ENCODE assay signal across 13 cellular contexts in genomic region chr6:89347825-89348224, GRCh38. TPM values are rescaled to one million over a fixed set of nuclear protein-coding genes. Genes with fewer than 3 reads are reported as not detected.
DNase-seq lines count a peak whose midpoint lies in the region; ATAC-seq lines count a peak whose summit lies in the region.
"Had no signal": no experiment of that assay in that cellular context is flagged by ENCODE, and none has a peak within 500 bp of the region (broad histone marks: within the 10 kb centered on the region; RNA-seq: fewer than 3 reads in every experiment).

No MANE protein-coding gene starts in this region.

- DNase-seq in amniotic epithelial cell (ENCODE audit: low read depth): peak; percentile 52
- peak; percentile 69 for DNase-seq in kidney tubule cell (ENCODE audit: low spot score)
- no peak for DNase-seq in SK-N-DZ (ENCODE audit: low spot score)
- no peak for DNase-seq in NCI-H2171 (lab: John Stamatoyannopoulos, UW)
- DNase-seq: natural killer cell; NCI-H1092; stimulated activated CD4-positive, alpha-beta T cell treated with anti-CD3 and anti-CD28 coated beads, Interleukin-4, amount 100 ng/mL, for 4 hours; upper lobe of left lung had no signal

- no peaks in the 10 kb centered on the region for H3K27me3 ChIP-seq in BLaER1 treated with 17β-estradiol and CSF1 and Interleukin-3, amounts not matched to agents 10 nM and 100 nM
- H3K27me3 ChIP-seq in HUES6 (ENCODE audit: control insufficient read depth, insufficient read depth, low read length): peaks cover 5% of the 10 kb centered on the region; the same call in 1 of the 2 replicates
- H3K27me3 ChIP-seq: gastroesophageal sphincter, upper lobe of left lung had no signal

- H3K9me3 ChIP-seq in BLaER1 treated with 17β-estradiol and CSF1 and Interleukin-3, amounts not matched to agents 10 nM and 100 nM (replicated peaks in 1 of 11): no peaks in the 10 kb centered on the region
- no peaks in the 10 kb centered on the region for H3K9me3 ChIP-seq in HUES6 (ENCODE audit: control insufficient read depth, insufficient read depth, low read depth, low read length)
- H3K9me3 ChIP-seq: gastroesophageal sphincter, upper lobe of left lung had no signal

- H4K20me1 ChIP-seq in BLaER1 treated with 17β-estradiol and CSF1 and Interleukin-3, amounts not matched to agents 10 nM and 100 nM: peaks cover 32 to 74% (median 58%) of the 10 kb centered on the region in 11 experiments; a peak in 20 of 22 replicates

- ATAC-seq in GM21381 (IDR thresholded peaks at IDR 0.05; ENCODE audit: unreplicated experiment): no peak
- no peak for ATAC-seq in HG03135 (IDR thresholded peaks at IDR 0.05; ENCODE audit: unreplicated experiment)
- ATAC-seq: gastroesophageal sphincter, natural killer cell had no signal

- peak overlapping the region in 6 of 10 experiments; percentile 16 to 86 (median 59); a peak in 9 of 20 replicates for H3K4me3 ChIP-seq in BLaER1 treated with 17β-estradiol and CSF1 and Interleukin-3, amounts not matched to agents 10 nM and 100 nM
- H3K4me3 ChIP-seq in HUES6 (ENCODE audit: low read depth, low read length): no peak overlapping the region; the same call in 1 of the 2 replicates
- H3K4me3 ChIP-seq: gastroesophageal sphincter, upper lobe of left lung had no signal

- peaks cover 40 to 61% (median 49%) of the 10 kb centered on the region in 10 experiments for H3K4me1 ChIP-seq in BLaER1 treated with 17β-estradiol and CSF1 and Interleukin-3, amounts not matched to agents 10 nM and 100 nM
- H3K4me1 ChIP-seq in HUES6 (ENCODE audit: control insufficient read depth, insufficient read depth, low read length): peaks cover 39% of the 10 kb centered on the region

- peak overlapping the region; percentile 42 to 100 (median 99); a peak in 21 of 22 replicates for H3K27ac ChIP-seq in BLaER1 treated with 17β-estradiol and CSF1 and Interleukin-3, amounts not matched to agents 10 nM and 100 nM
- peak overlapping the region; percentile 58; the same call in 1 of the 2 replicates for H3K27ac ChIP-seq in HUES6 (ENCODE audit: low read depth, low read length)
- H3K27ac ChIP-seq: gastroesophageal sphincter had no signal

- peak overlapping the region in 10 of 11 experiments; percentile 30 to 99 (median 66); a peak in 14 of 22 replicates for H3K9ac ChIP-seq in BLaER1 treated with 17β-estradiol and CSF1 and Interleukin-3, amounts not matched to agents 10 nM and 100 nM
- peak overlapping the region; percentile 30 for H3K9ac ChIP-seq in HUES6 (ENCODE audit: low read length)

- H3K36me3 ChIP-seq in BLaER1 treated with 17β-estradiol and CSF1 and Interleukin-3, amounts not matched to agents 10 nM and 100 nM: peaks cover 0 to 56% (median 18%) of the 10 kb centered on the region in 11 experiments; a peak in 10 of 22 replicates
- H3K36me3 ChIP-seq in HUES6 (ENCODE audit: control insufficient read depth, insufficient read depth, low read length): no peaks in the 10 kb centered on the region
- H3K36me3 ChIP-seq: gastroesophageal sphincter had no signal

- peak overlapping the region; percentile 74 to 92 (median 87) for H3K4me2 ChIP-seq in BLaER1 treated with 17β-estradiol and CSF1 and Interleukin-3, amounts not matched to agents 10 nM and 100 nM

RNA-seq across cellular contexts. Expression of gene UBE2J1, which starts 4.7 kb away (rescaled TPM):
- polyA plus RNA-seq in SK-N-DZ (2014; cell fraction: cytosol; rRNA removed): 22.8 and 23.8 TPM in 2 replicates
- 10.8 and 11.4 TPM in 2 replicates for polyA plus RNA-seq in SK-N-DZ (2014; cell fraction: nucleus; rRNA removed)

RNA-seq across cellular contexts. Expression of gene GABRR2, which starts 32.7 kb away (rescaled TPM):
- polyA plus RNA-seq in SK-N-DZ (2014; cell fraction: cytosol; rRNA removed): not detected in 2 replicates
- polyA plus RNA-seq in SK-N-DZ (2014; cell fraction: nucleus; rRNA removed): 0.19 and 0.57 TPM in 2 replicates

Comparison
In these comparisons a context has a peak if more than half of its experiments do, and no peak if none do; other contexts are left out.
1. DNase-seq: peak in amniotic epithelial cell (single experiment) and kidney tubule cell (single experiment); none in SK-N-DZ (single experiment) and NCI-H2171 (single experiment).